19 cellular contexts compared by ENCODE assay signal in genomic region chr6:17602888-17603287, GRCh38. TPM values are rescaled to one million over a fixed set of nuclear protein-coding genes. Genes with fewer than 3 reads are reported as not detected.
DNase-seq lines count a peak whose midpoint lies in the region; ATAC-seq and TF ChIP-seq lines count a peak whose summit lies in the region.
"Had no signal": no experiment of that assay in that cellular context is flagged by ENCODE, and none has a peak within 500 bp of the region (broad histone marks: within the 10 kb centered on the region; RNA-seq: fewer than 3 reads in every experiment).

No MANE protein-coding gene starts in this region.

- H3K4me3 ChIP-seq in BLaER1 (no peak overlapping the region), Caco-2 (ENCODE audit: low read depth, low read length) (no peak overlapping the region)

- CTCF ChIA-PET in Caco-2 (lab: Charles Lee), result no interaction called here

- DNase-seq in Caco-2 (peak in 1 of 2 experiments; percentile 9), natural killer cell (no peak), left ventricle myocardium superior (no peak), amniotic stem cell (lab: John Stamatoyannopoulos, UW) (no peak), epidermal melanocyte (ENCODE audit: insufficient read length, low spot score) (no peak)
- DNase-seq: activated gamma-delta T cell; hippocampal formation; KG1; midbrain; NCI-H1092; NCI-H2081 treated with DMSO at 0.1 percent for 48 hours; NCI-H524 treated with DMSO at 0.1 percent for 48 hours; SHP77 treated with DMSO at 0.1 percent for 48 hours; stimulated activated CD4-positive, alpha-beta T cell treated with anti-CD3 and anti-CD28 coated beads, Interleukin-1b, Interleukin-23, amount 100 ng/mL, for 48 hours; stomach; upper lobe of left lung had no signal

- intact Hi-C loops in Caco-2 (cut with micrococcal nuclease; ENCODE audit: unreplicated experiment) (loop anchor here (5.0 kb wide), 2 partner anchors 199 to 214 kb away; no protein-coding TSS in a partner anchor), natural killer cell (cut with micrococcal nuclease) (loop anchor here (5.0 to 10.0 kb wide), 2 partner anchors 59 to 522 kb away; partner anchors contain the start of gene NHLRC1), left ventricle myocardium superior (cut with micrococcal nuclease) (no loop called here)

- H3K36me3 ChIP-seq in BLaER1 (peaks cover 31% of the 10 kb centered on the region), Caco-2 (ENCODE audit: control insufficient read depth, insufficient read depth, low read length) (no peaks in the 10 kb centered on the region; the same call in 1 of the 2 replicates)

- H3K36me3 Mint-ChIP-seq in Caco-2 (ENCODE audit: insufficient read depth, unreplicated experiment) (peaks cover 33% of the 10 kb centered on the region), brain (peaks cover 40% of the 10 kb centered on the region), natural killer cell (peaks cover 18% of the 10 kb centered on the region)

- H3K27me3 ChIP-seq in BLaER1 (no peaks in the 10 kb centered on the region), Caco-2 (replicated peaks; ENCODE audit: control insufficient read depth, insufficient read depth, low read length) (no peaks in the 10 kb centered on the region)
- H3K27me3 ChIP-seq: ascending aorta, stomach, upper lobe of left lung had no signal

- H3K9me3 Mint-ChIP-seq in Caco-2 (ENCODE audit: unreplicated experiment) (no peaks in the 10 kb centered on the region), brain (no peaks in the 10 kb centered on the region), natural killer cell (no peaks in the 10 kb centered on the region)

- POLR2A ChIA-PET in Caco-2 (lab: Charles Lee), result no interaction called here

- H3K27ac ChIP-seq in BLaER1, result no peak overlapping the region
- H3K27ac ChIP-seq: ascending aorta, stomach, upper lobe of left lung had no signal

- peaks cover 36% of the 10 kb centered on the region for H3K4me1 ChIP-seq in BLaER1
- peaks cover 10% of the 10 kb centered on the region for H3K4me1 ChIP-seq in Caco-2

- H3K9ac ChIP-seq in BLaER1, result no peak overlapping the region

- H3K27ac Mint-ChIP-seq in Caco-2 (ENCODE audit: unreplicated experiment) (peak overlapping the region; percentile 74), brain (peak overlapping the region in 1 of 5 experiments; percentile 4), natural killer cell (peak overlapping the region; percentile 96 to 98)

- H3K4me3 Mint-ChIP-seq in Caco-2 (ENCODE audit: unreplicated experiment) (peak overlapping the region; percentile 47), brain (peak overlapping the region; percentile 90 to 97 (median 93)), natural killer cell (peak overlapping the region; percentile 97)

- H3K9me3 ChIP-seq in BLaER1, result 0 out of 2 replicates have a peak, but pooled peaks cover under 1% of the 10 kb centered on the region
- no peaks in the 10 kb centered on the region for H3K9me3 ChIP-seq in Caco-2
- H3K9me3 ChIP-seq: ascending aorta, stomach, upper lobe of left lung had no signal

- peak overlapping the region; percentile 93; the same call in 1 of the 2 replicates for H3K4me2 ChIP-seq in BLaER1

- H3K4me1 Mint-ChIP-seq in Caco-2 (ENCODE audit: low read depth, unreplicated experiment), result peaks cover 10% of the 10 kb centered on the region
- H3K4me1 Mint-ChIP-seq in brain, result peaks cover 44% of the 10 kb centered on the region
- H3K4me1 Mint-ChIP-seq in natural killer cell, result peaks cover 49 to 55% of the 10 kb centered on the region in 2 donors

- ATAC-seq in natural killer cell, result no peak
- no peak for ATAC-seq in left ventricle myocardium superior

- TF ChIP-seq CTCF in Caco-2 (IDR thresholded peaks at IDR 0.05; ENCODE audit: insufficient read depth in 1 of 2, low read depth in 1 of 2, low read length in 1 of 2, severe bottlenecking in 1 of 2, unreplicated experiment in 1 of 2) (no peak), brain (conservative IDR thresholded peaks at IDR 0.05) (no peak), natural killer cell (IDR thresholded peaks at IDR 0.05) (no peak)

- no TSS peak for BruUV-seq in Caco-2 (replicated peaks; lab: Mats Ljungman, UMichigan)

- no peaks in the 10 kb centered on the region for H3K27me3 Mint-ChIP-seq in Caco-2 (ENCODE audit: insufficient read depth, unreplicated experiment)
- peaks cover 6% of the 10 kb centered on the region for H3K27me3 Mint-ChIP-seq in brain
- no peaks in the 10 kb centered on the region for H3K27me3 Mint-ChIP-seq in natural killer cell (ENCODE audit: low read depth in 2 of 2)

- H4K20me1 ChIP-seq in BLaER1, result peaks cover 15% of the 10 kb centered on the region; the same call in 1 of the 2 replicates

RNA-seq across cellular contexts. Expression of gene FAM8A1, which starts 2.8 kb away (rescaled TPM):
- total RNA-seq in Caco-2 (2022) (18.9 and 20.9 TPM in 2 replicates), natural killer cell (10 to 100 TPM; 32.1 to 45.4 (median 35.5) TPM), left ventricle myocardium superior (18.8 TPM)
- 13.3 TPM for polyA plus RNA-seq in brain (ENCODE audit: insufficient read depth, low read depth, low replicate concordance)

Comparison
In these comparisons a context has a peak if more than half of its experiments do, and no peak if none do; other contexts are left out.
1. H3K4me3 Mint-ChIP-seq: peak in every context shown above with its lines; median percentile 97 in natural killer cell; 93 in brain; 47 in Caco-2.